1 cellular context compared by ENCODE assay signal in the genomic region with DNA sequence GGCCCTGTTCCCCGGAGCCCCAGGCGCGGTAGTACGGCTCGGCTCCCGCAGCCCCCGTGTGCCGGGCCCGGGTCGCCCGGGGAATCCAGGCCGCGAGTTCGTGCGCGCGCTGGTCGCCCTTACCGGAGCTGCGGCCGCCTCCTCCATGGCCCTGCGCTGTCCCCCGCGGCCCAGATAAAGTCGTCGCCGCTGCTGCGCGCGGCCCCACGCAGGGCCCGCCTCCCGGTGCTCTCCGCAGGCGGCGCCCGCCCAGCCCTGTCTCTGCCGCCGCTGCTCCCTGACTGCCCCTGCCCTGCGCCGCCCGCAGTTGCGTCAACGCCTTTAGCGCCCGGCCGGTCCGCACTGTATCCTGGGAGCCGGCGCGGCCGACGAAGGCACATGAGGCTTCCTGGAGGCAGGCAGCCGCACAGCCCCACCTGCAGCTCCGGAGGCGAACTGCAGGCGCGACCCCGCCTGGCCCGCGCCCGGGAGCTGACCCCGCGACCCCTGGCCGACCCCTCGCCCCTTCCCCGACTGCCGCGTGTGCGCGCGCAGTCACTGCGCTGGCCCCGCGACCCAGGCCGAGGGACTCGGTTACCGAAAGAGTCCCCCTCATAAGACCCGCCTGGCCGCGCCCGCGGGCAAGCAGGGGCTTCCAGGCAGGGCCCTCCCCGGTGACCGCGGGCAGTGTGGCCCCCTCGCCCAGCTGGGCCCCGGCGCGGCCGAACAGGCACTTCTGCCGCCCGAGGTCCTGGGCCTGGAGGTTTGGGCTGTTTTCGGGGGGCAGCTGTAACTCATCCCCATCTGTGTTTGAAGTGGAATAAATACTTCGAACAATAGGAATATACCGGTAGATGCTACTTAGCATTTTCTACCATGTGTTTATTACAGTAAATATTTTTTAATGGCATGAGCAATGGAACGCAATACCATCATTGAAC.
TF ChIP-seq lines count a peak whose summit lies in the region.

No MANE protein-coding gene starts in this region.

TF ChIP-seq in K562, 482 proteins besides CTCF, POLR2A, EP300 and RAD21 (continued from another document and continues in another):
- TF ChIP-seq, protein P1, sequence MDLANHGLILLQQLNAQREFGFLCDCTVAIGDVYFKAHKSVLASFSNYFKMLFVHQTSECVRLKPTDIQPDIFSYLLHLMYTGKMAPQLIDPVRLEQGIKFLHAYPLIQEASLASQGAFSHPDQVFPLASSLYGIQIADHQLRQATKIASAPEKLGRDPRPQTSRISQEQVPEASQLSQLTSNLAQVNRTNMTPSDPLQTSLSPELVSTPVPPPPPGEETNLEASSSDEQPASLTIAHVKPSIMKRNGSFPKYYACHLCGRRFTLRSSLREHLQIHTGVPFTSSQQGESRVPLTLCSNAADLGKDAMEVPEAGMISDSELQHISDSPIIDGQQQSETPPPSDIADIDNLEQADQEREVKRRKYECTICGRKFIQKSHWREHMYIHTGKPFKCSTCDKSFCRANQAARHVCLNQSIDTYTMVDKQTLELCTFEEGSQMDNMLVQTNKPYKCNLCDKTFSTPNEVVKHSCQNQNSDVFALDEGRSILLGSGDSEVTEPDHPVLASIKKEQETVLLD (IDR thresholded peaks at IDR 0.05) = peak; percentile 60; the same call in 1 of the 2 replicates
- TF ChIP-seq, protein P2, sequence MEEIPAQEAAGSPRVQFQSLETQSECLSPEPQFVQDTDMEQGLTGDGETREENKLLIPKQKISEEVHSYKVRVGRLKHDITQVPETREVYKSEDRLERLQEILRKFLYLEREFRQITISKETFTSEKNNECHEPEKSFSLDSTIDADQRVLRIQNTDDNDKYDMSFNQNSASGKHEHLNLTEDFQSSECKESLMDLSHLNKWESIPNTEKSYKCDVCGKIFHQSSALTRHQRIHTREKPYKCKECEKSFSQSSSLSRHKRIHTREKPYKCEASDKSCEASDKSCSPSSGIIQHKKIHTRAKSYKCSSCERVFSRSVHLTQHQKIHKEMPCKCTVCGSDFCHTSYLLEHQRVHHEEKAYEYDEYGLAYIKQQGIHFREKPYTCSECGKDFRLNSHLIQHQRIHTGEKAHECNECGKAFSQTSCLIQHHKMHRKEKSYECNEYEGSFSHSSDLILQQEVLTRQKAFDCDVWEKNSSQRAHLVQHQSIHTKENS (CRISPR knock-in tag; IDR thresholded peaks at IDR 0.05) = no peak
- TF ChIP-seq, protein P3, sequence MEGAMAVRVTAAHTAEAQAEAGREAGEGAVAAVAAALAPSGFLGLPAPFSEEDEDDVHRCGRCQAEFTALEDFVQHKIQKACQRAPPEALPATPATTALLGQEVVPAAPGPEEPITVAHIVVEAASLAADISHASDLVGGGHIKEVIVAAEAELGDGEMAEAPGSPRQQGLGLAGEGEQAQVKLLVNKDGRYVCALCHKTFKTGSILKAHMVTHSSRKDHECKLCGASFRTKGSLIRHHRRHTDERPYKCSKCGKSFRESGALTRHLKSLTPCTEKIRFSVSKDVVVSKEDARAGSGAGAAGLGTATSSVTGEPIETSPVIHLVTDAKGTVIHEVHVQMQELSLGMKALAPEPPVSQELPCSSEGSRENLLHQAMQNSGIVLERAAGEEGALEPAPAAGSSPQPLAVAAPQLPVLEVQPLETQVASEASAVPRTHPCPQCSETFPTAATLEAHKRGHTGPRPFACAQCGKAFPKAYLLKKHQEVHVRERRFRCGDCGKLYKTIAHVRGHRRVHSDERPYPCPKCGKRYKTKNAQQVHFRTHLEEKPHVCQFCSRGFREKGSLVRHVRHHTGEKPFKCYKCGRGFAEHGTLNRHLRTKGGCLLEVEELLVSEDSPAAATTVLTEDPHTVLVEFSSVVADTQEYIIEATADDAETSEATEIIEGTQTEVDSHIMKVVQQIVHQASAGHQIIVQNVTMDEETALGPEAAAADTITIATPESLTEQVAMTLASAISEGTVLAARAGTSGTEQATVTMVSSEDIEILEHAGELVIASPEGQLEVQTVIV (CRISPR knock-in tag; IDR thresholded peaks at IDR 0.05; ENCODE audit: borderline replicate concordance) = no peak
- TF ChIP-seq, protein P4, sequence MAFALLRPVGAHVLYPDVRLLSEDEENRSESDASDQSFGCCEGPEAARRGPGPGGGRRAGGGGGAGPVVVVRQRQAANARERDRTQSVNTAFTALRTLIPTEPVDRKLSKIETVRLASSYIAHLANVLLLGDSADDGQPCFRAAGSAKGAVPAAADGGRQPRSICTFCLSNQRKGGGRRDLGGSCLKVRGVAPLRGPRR (CRISPR knock-in tag; IDR thresholded peaks at IDR 0.05) = no peak
- TF ChIP-seq, protein P5, sequence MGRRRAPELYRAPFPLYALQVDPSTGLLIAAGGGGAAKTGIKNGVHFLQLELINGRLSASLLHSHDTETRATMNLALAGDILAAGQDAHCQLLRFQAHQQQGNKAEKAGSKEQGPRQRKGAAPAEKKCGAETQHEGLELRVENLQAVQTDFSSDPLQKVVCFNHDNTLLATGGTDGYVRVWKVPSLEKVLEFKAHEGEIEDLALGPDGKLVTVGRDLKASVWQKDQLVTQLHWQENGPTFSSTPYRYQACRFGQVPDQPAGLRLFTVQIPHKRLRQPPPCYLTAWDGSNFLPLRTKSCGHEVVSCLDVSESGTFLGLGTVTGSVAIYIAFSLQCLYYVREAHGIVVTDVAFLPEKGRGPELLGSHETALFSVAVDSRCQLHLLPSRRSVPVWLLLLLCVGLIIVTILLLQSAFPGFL (CRISPR knock-in tag; IDR thresholded peaks at IDR 0.05) = no peak
- peak; percentile 74; the same call in 1 of the 2 replicates for TF ChIP-seq MBD2 (IDR thresholded peaks at IDR 0.05; ENCODE audit: borderline replicate concordance, low read depth)
- TF ChIP-seq RBM14 (IDR thresholded peaks at IDR 0.05; ENCODE audit: borderline replicate concordance, insufficient read depth, low read depth, low read length) = no peak
- no peak for TF ChIP-seq ZNF696 (CRISPR knock-in tag; conservative IDR thresholded peaks at IDR 0.05)
- TF ChIP-seq RBM25 (IDR thresholded peaks at IDR 0.05; ENCODE audit: low read depth, low read length, severe bottlenecking) = peak; percentile 63
- TF ChIP-seq ZNF263 (CRISPR knock-in tag; IDR thresholded peaks at IDR 0.05; ENCODE audit: borderline replicate concordance) = peak; percentile 37; the same call in 1 of the 2 replicates
- no peak for TF ChIP-seq ZNF384 (IDR thresholded peaks at IDR 0.05; ENCODE audit: low read depth, low read length)
- TF ChIP-seq ZNF57 (CRISPR knock-in tag; IDR thresholded peaks at IDR 0.05) = no peak
- peak; percentile 94; the same call in 1 of the 2 replicates for TF ChIP-seq HDAC6 (IDR thresholded peaks at IDR 0.05; ENCODE audit: low read depth, low read length)
- no peak for TF ChIP-seq HDGF (IDR thresholded peaks at IDR 0.05)
- TF ChIP-seq, protein P6, sequence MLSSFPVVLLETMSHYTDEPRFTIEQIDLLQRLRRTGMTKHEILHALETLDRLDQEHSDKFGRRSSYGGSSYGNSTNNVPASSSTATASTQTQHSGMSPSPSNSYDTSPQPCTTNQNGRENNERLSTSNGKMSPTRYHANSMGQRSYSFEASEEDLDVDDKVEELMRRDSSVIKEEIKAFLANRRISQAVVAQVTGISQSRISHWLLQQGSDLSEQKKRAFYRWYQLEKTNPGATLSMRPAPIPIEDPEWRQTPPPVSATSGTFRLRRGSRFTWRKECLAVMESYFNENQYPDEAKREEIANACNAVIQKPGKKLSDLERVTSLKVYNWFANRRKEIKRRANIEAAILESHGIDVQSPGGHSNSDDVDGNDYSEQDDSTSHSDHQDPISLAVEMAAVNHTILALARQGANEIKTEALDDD (IDR thresholded peaks at IDR 0.05) = no peak
- no peak for TF ChIP-seq ZNF699 (CRISPR knock-in tag; IDR thresholded peaks at IDR 0.05; ENCODE audit: insufficient replicate concordance)
- TF ChIP-seq ZNF75A (CRISPR knock-in tag; IDR thresholded peaks at IDR 0.05) = 0 out of 2 replicates have a peak, but pooled peaks have one; percentile 11
- no peak for TF ChIP-seq PRMT5 (CRISPR knock-in tag; IDR thresholded peaks at IDR 0.05)
- TF ChIP-seq GABPA (tag; conservative IDR thresholded peaks at IDR 0.05; ENCODE audit: low read depth) = peak; percentile 81
- TF ChIP-seq, protein P7, sequence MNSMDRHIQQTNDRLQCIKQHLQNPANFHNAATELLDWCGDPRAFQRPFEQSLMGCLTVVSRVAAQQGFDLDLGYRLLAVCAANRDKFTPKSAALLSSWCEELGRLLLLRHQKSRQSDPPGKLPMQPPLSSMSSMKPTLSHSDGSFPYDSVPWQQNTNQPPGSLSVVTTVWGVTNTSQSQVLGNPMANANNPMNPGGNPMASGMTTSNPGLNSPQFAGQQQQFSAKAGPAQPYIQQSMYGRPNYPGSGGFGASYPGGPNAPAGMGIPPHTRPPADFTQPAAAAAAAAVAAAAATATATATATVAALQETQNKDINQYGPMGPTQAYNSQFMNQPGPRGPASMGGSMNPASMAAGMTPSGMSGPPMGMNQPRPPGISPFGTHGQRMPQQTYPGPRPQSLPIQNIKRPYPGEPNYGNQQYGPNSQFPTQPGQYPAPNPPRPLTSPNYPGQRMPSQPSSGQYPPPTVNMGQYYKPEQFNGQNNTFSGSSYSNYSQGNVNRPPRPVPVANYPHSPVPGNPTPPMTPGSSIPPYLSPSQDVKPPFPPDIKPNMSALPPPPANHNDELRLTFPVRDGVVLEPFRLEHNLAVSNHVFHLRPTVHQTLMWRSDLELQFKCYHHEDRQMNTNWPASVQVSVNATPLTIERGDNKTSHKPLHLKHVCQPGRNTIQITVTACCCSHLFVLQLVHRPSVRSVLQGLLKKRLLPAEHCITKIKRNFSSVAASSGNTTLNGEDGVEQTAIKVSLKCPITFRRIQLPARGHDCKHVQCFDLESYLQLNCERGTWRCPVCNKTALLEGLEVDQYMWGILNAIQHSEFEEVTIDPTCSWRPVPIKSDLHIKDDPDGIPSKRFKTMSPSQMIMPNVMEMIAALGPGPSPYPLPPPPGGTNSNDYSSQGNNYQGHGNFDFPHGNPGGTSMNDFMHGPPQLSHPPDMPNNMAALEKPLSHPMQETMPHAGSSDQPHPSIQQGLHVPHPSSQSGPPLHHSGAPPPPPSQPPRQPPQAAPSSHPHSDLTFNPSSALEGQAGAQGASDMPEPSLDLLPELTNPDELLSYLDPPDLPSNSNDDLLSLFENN (IDR thresholded peaks at IDR 0.05; ENCODE audit: low read depth in 2 of 2, low read length in 2 of 2) = 0 out of 4 replicates have a peak, but pooled peaks of 1 of the 2 experiments have one; percentile 54
- peak; percentile 45 for TF ChIP-seq TCF3 (CRISPR knock-in tag; IDR thresholded peaks at IDR 0.05)
- TF ChIP-seq, protein P8, sequence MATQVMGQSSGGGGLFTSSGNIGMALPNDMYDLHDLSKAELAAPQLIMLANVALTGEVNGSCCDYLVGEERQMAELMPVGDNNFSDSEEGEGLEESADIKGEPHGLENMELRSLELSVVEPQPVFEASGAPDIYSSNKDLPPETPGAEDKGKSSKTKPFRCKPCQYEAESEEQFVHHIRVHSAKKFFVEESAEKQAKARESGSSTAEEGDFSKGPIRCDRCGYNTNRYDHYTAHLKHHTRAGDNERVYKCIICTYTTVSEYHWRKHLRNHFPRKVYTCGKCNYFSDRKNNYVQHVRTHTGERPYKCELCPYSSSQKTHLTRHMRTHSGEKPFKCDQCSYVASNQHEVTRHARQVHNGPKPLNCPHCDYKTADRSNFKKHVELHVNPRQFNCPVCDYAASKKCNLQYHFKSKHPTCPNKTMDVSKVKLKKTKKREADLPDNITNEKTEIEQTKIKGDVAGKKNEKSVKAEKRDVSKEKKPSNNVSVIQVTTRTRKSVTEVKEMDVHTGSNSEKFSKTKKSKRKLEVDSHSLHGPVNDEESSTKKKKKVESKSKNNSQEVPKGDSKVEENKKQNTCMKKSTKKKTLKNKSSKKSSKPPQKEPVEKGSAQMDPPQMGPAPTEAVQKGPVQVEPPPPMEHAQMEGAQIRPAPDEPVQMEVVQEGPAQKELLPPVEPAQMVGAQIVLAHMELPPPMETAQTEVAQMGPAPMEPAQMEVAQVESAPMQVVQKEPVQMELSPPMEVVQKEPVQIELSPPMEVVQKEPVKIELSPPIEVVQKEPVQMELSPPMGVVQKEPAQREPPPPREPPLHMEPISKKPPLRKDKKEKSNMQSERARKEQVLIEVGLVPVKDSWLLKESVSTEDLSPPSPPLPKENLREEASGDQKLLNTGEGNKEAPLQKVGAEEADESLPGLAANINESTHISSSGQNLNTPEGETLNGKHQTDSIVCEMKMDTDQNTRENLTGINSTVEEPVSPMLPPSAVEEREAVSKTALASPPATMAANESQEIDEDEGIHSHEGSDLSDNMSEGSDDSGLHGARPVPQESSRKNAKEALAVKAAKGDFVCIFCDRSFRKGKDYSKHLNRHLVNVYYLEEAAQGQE (CRISPR knock-in tag; IDR thresholded peaks at IDR 0.05; ENCODE audit: low read depth) = peak; percentile 75; the same call in 1 of the 2 replicates
- TF ChIP-seq CBFA2T2 (conservative IDR thresholded peaks at IDR 0.05) = no peak
- TF ChIP-seq, protein P9, sequence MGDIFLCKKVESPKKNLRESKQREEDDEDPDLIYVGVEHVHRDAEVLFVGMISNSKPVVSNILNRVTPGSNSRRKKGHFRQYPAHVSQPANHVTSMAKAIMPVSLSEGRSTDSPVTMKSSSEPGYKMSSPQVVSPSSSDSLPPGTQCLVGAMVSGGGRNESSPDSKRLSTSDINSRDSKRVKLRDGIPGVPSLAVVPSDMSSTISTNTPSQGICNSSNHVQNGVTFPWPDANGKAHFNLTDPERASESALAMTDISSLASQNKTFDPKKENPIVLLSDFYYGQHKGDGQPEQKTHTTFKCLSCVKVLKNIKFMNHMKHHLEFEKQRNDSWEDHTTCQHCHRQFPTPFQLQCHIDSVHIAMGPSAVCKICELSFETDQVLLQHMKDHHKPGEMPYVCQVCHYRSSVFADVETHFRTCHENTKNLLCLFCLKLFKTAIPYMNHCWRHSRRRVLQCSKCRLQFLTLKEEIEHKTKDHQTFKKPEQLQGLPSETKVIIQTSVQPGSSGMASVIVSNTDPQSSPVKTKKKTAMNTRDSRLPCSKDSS (IDR thresholded peaks at IDR 0.05; ENCODE audit: low read depth, partially characterized antibody) = no peak
- TF ChIP-seq CTBP1 (IDR thresholded peaks at IDR 0.05; ENCODE audit: borderline replicate concordance) = peak; percentile 99
- peak; percentile 94 for TF ChIP-seq NR2C2 (CRISPR knock-in tag; IDR thresholded peaks at IDR 0.05)
- TF ChIP-seq NR2C2 (tag; IDR thresholded peaks at IDR 0.05) = peak; percentile 99
- TF ChIP-seq PRPF4 (IDR thresholded peaks at IDR 0.05; ENCODE audit: insufficient read depth, low read depth, low read length, poor library complexity, severe bottlenecking) = peak; percentile 78
- TF ChIP-seq, protein P10, sequence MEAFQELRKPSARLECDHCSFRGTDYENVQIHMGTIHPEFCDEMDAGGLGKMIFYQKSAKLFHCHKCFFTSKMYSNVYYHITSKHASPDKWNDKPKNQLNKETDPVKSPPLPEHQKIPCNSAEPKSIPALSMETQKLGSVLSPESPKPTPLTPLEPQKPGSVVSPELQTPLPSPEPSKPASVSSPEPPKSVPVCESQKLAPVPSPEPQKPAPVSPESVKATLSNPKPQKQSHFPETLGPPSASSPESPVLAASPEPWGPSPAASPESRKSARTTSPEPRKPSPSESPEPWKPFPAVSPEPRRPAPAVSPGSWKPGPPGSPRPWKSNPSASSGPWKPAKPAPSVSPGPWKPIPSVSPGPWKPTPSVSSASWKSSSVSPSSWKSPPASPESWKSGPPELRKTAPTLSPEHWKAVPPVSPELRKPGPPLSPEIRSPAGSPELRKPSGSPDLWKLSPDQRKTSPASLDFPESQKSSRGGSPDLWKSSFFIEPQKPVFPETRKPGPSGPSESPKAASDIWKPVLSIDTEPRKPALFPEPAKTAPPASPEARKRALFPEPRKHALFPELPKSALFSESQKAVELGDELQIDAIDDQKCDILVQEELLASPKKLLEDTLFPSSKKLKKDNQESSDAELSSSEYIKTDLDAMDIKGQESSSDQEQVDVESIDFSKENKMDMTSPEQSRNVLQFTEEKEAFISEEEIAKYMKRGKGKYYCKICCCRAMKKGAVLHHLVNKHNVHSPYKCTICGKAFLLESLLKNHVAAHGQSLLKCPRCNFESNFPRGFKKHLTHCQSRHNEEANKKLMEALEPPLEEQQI (IDR thresholded peaks at IDR 0.05) = no peak
- peak; percentile 88 for TF ChIP-seq NR2C1 (IDR thresholded peaks at IDR 0.05)
- peak; percentile 87 for TF ChIP-seq NR2C1 (tag; IDR thresholded peaks at IDR 0.05)
- 0 out of 2 replicates have a peak, but pooled peaks have one; percentile 58 for TF ChIP-seq SREBF1 (IDR thresholded peaks at IDR 0.05; ENCODE audit: borderline replicate concordance, low read depth, low read length)
- TF ChIP-seq HOXB6 (CRISPR knock-in tag; IDR thresholded peaks at IDR 0.05; ENCODE audit: borderline replicate concordance) = no peak
